Comparison of ENCODE assay signal across 1 cellular context in genomic region chr22:22195265-22196017, GRCh38.
TF ChIP-seq lines count a peak whose summit lies in the region.

No MANE protein-coding gene starts in this region.

TF ChIP-seq in K562, 482 proteins besides CTCF, POLR2A, EP300 and RAD21 (continued from another document and continues in another):
- TF ChIP-seq CREB5 (CRISPR knock-in tag; IDR thresholded peaks at IDR 0.05) (no peak), RREB1 (CRISPR knock-in tag; IDR thresholded peaks at IDR 0.05) (peak; percentile 74; the same call in 1 of the 2 replicates), ZSCAN32 (CRISPR knock-in tag; IDR thresholded peaks at IDR 0.05) (no peak), NR4A1 (CRISPR knock-in tag; IDR thresholded peaks at IDR 0.05) (0 out of 2 replicates have a peak, but pooled peaks have one; percentile 18), NR4A1 (tag; IDR thresholded peaks at IDR 0.05) (peak; percentile 84; the same call in 1 of the 2 replicates), PRDM10 (IDR thresholded peaks at IDR 0.05; ENCODE audit: partially characterized antibody) (no peak), RBM34 (IDR thresholded peaks at IDR 0.05; ENCODE audit: borderline replicate concordance, insufficient read depth, low read length) (no peak), ZBTB12 (CRISPR knock-in tag; IDR thresholded peaks at IDR 0.05) (no peak; the same call in 1 of the 2 replicates), ZNF224 (CRISPR knock-in tag; IDR thresholded peaks at IDR 0.05) (no peak), ZNF23 (CRISPR knock-in tag; IDR thresholded peaks at IDR 0.05) (no peak; the same call in 1 of the 2 replicates), PHB (CRISPR knock-in tag; IDR thresholded peaks at IDR 0.05) (peak; percentile 87), FOSL1 (tag; conservative IDR thresholded peaks at IDR 0.05) (no peak), NR1H2 (CRISPR knock-in tag; IDR thresholded peaks at IDR 0.05) (peak; percentile 49; the same call in 1 of the 2 replicates), NBN (IDR thresholded peaks at IDR 0.05; ENCODE audit: low read depth) (peak; percentile 95; the same call in 1 of the 2 replicates), CHCHD3 (CRISPR knock-in tag; IDR thresholded peaks at IDR 0.05) (peak; percentile 79; the same call in 1 of the 2 replicates), NFYB (IDR thresholded peaks at IDR 0.05; ENCODE audit: extremely low read depth, insufficient read length) (no peak), CBX5 (IDR thresholded peaks at IDR 0.05; ENCODE audit: borderline replicate concordance, low read depth) (no peak), ZBTB1 (CRISPR knock-in tag; IDR thresholded peaks at IDR 0.05; ENCODE audit: borderline replicate concordance, low read depth) (no peak), ZNF695 (CRISPR knock-in tag; IDR thresholded peaks at IDR 0.05) (no peak), RFX1 (IDR thresholded peaks at IDR 0.05) (no peak), NONO (IDR thresholded peaks at IDR 0.05; ENCODE audit: low read depth in 2 of 2, low read length in 1 of 2) (peak in 1 of 2 experiments; percentile 91; a peak in 1 of 4 replicates), PKNOX1 (IDR thresholded peaks at IDR 0.05) (peak; percentile 40; the same call in 1 of the 2 replicates), ZNF589 (CRISPR knock-in tag; IDR thresholded peaks at IDR 0.05; ENCODE audit: low read depth) (0 out of 2 replicates have a peak, but pooled peaks have one; percentile 48), ZNF316 (IDR thresholded peaks at IDR 0.05) (peak; percentile 100), NFE2 (IDR thresholded peaks at IDR 0.05; ENCODE audit: low read depth) (peak; percentile 25; the same call in 1 of the 2 replicates), ZNF165 (CRISPR knock-in tag; IDR thresholded peaks at IDR 0.05; ENCODE audit: borderline replicate concordance) (0 out of 2 replicates have a peak, but pooled peaks have one; percentile 70), TFAM (CRISPR knock-in tag; conservative IDR thresholded peaks at IDR 0.05) (no peak), ZNF197 (CRISPR knock-in tag; IDR thresholded peaks at IDR 0.05; ENCODE audit: low read depth) (no peak), NFATC3 (IDR thresholded peaks at IDR 0.05) (no peak), CREB3L1 (IDR thresholded peaks at IDR 0.05; ENCODE audit: borderline replicate concordance, low read depth) (peak; percentile 72; the same call in 1 of the 2 replicates), KDM5B (IDR thresholded peaks at IDR 0.05; ENCODE audit: insufficient replicate concordance, low read depth, low read length) (no peak), MBD2 (IDR thresholded peaks at IDR 0.05; ENCODE audit: borderline replicate concordance, low read depth) (no peak), EGR1 (conservative IDR thresholded peaks at IDR 0.05) (no peak), DEAF1 (CRISPR knock-in tag; IDR thresholded peaks at IDR 0.05) (peak; percentile 95), ZNF561 (CRISPR knock-in tag; conservative IDR thresholded peaks at IDR 0.05) (no peak), KLF6 (CRISPR knock-in tag; IDR thresholded peaks at IDR 0.05; ENCODE audit: borderline replicate concordance) (no peak), ZNF766 (CRISPR knock-in tag; conservative IDR thresholded peaks at IDR 0.05) (no peak), CBFB (CRISPR knock-in tag; IDR thresholded peaks at IDR 0.05) (peak; percentile 82; the same call in 1 of the 2 replicates), CHD1 (IDR thresholded peaks at IDR 0.05; ENCODE audit: low read length) (no peak), ZNF140 (CRISPR knock-in tag; IDR thresholded peaks at IDR 0.05) (no peak), PRPF4 (IDR thresholded peaks at IDR 0.05; ENCODE audit: insufficient read depth, low read depth, low read length, poor library complexity, severe bottlenecking) (no peak), CHD4 (IDR thresholded peaks at IDR 0.05; ENCODE audit: insufficient read depth, insufficient replicate concordance, low read depth, low read length, poor library complexity, severe bottlenecking) (peak; percentile 56), IRF9 (tag; IDR thresholded peaks at IDR 0.05) (no peak), SP2 (IDR thresholded peaks at IDR 0.05; ENCODE audit: extremely low read depth, low read depth, low read length, poor library complexity, severe bottlenecking) (no peak)
